17 cellular contexts compared by ENCODE assay signal in genomic region chr2:95272299-95272751, GRCh38. TPM values are rescaled to one million over a fixed set of nuclear protein-coding genes. Genes with fewer than 3 reads are reported as not detected.
DNase-seq lines count a peak whose midpoint lies in the region; ATAC-seq, FAIRE-seq and TF ChIP-seq lines count a peak whose summit lies in the region.
"Had no signal": no experiment of that assay in that cellular context is flagged by ENCODE, and none has a peak within 500 bp of the region (broad histone marks: within the 10 kb centered on the region; RNA-seq: fewer than 3 reads in every experiment).

No MANE protein-coding gene starts in this region.

- no peaks in the 10 kb centered on the region for H3K36me3 ChIP-seq in RWPE2 (ENCODE audit: low read depth)
- H3K36me3 ChIP-seq in left lung = no peaks in the 10 kb centered on the region

- no peaks in the 10 kb centered on the region for H3K4me1 Mint-ChIP-seq in activated T-cell treated with anti-CD3 and anti-CD28 coated beads, Interleukin-2, amount 50 U/mL, for 24 hours (ENCODE audit: low read depth)

- no peak overlapping the region for H3K27ac Mint-ChIP-seq in activated T-cell treated with anti-CD3 and anti-CD28 coated beads, Interleukin-2, amount 50 U/mL, for 24 hours
- H3K27ac Mint-ChIP-seq: CD8-positive, alpha-beta T cell had no signal

- H3K4me3 Mint-ChIP-seq in activated T-cell treated with anti-CD3 and anti-CD28 coated beads, Interleukin-2, amount 50 U/mL, for 24 hours = no peak overlapping the region
- H3K4me3 Mint-ChIP-seq: CD8-positive, alpha-beta T cell had no signal

- H3K27me3 ChIP-seq in RWPE2 (ENCODE audit: insufficient read depth, poor library complexity, severe bottlenecking) (no peaks in the 10 kb centered on the region), left lung (no peaks in the 10 kb centered on the region)

- H3K9me3 ChIP-seq in RWPE2 (ENCODE audit: severe bottlenecking) (no peaks in the 10 kb centered on the region), left lung (no peaks in the 10 kb centered on the region)

- H3K36me3 Mint-ChIP-seq in activated T-cell treated with anti-CD3 and anti-CD28 coated beads, Interleukin-2, amount 50 U/mL, for 24 hours (ENCODE audit: low read depth) = no peaks in the 10 kb centered on the region
- H3K36me3 Mint-ChIP-seq: CD8-positive, alpha-beta T cell had no signal

- no peaks in the 10 kb centered on the region for H3K9me3 Mint-ChIP-seq in activated T-cell treated with anti-CD3 and anti-CD28 coated beads, Interleukin-2, amount 50 U/mL, for 24 hours
- H3K9me3 Mint-ChIP-seq: CD8-positive, alpha-beta T cell had no signal

- ATAC-seq in RWPE2 (ENCODE audit: low read depth) (no peak), left lung (no peak)
- ATAC-seq: CD8-positive, alpha-beta T cell had no signal

- H3K27ac ChIP-seq in RWPE2 (ENCODE audit: poor library complexity, severe bottlenecking) (no peak overlapping the region), left lung (no peak overlapping the region)
- H3K27ac ChIP-seq: HL-60 had no signal

- no peak for FAIRE-seq in urothelium cell line (lab: Jason Lieb, UNC)
- FAIRE-seq: HTR-8/SVneo had no signal

- TF ChIP-seq CTCF in RWPE2 (IDR thresholded peaks at IDR 0.05; ENCODE audit: poor library complexity, severe bottlenecking) (no peak), left lung (IDR thresholded peaks at IDR 0.05) (no peak)

- DNase-seq in activated T-cell treated with anti-CD3 and anti-CD28 coated beads, Interleukin-2, amount 50 U/mL, for 24 hours = peak; percentile 14
- DNase-seq in activated T-cell treated with anti-CD3 and anti-CD28 coated beads, Interleukin-2, amount 50 U/mL, for 48 hours = no peak
- DNase-seq in RWPE2 (ENCODE audit: low spot score) = peak; percentile 19
- DNase-seq in left lung = peak; percentile 4 to 36
- DNase-seq in posterior vena cava (ENCODE audit: low spot score) = peak; percentile 35
- no peak for DNase-seq in urothelium cell line (ENCODE audit: low spot score)
- DNase-seq in activated naive CD4-positive, alpha-beta T cell treated with Interleukin-2 at 50 U/mL for 16 hours = no peak
- DNase-seq in NCI-H446 treated with DMSO at 0.1 percent for 48 hours (lab: John Stamatoyannopoulos, UW) = no peak
- DNase-seq: H7; NCI-H1105 treated with DMSO at 0.1 percent for 48 hours; NCI-H187; NCI-H446; NK-92 treated with Interleukin-12 subunit alpha and Interleukin-12 subunit beta, amount 100 ng/mL, for 24 hours had no signal

- intact Hi-C loops in left lung (cut with DNase I) = no loop called here
- intact Hi-C loops in posterior vena cava (cut with DNase I) = no loop called here

- no peaks in the 10 kb centered on the region for H3K27me3 Mint-ChIP-seq in activated T-cell treated with anti-CD3 and anti-CD28 coated beads, Interleukin-2, amount 50 U/mL, for 24 hours

- H3K4me3 ChIP-seq in RWPE2 (ENCODE audit: severe bottlenecking) (no peak overlapping the region), left lung (no peak overlapping the region)

- peaks cover 28% of the 10 kb centered on the region for H3K4me1 ChIP-seq in RWPE2 (ENCODE audit: insufficient read depth, poor library complexity, severe bottlenecking)
- no peaks in the 10 kb centered on the region for H3K4me1 ChIP-seq in left lung

RNA-seq across cellular contexts. Expression of gene PROM2, which starts 1.9 kb away (rescaled TPM):
- total RNA-seq in left lung (10 to 100 TPM in 1 of 2 donors, 1 to 10 TPM in 1; 5.6 to 16.4 TPM), posterior vena cava (1 to 10 TPM in 1 of 2 donors, under 1 TPM in 1; 0.28 to 2.2 TPM)

RNA-seq across cellular contexts. Expression of gene KCNIP3, which starts 24.8 kb away (rescaled TPM):
- 1 to 10 TPM; 3.2 to 4.5 TPM for total RNA-seq in left lung
- total RNA-seq in posterior vena cava = 10 to 100 TPM; 10.5 to 17.9 TPM
- total RNA-seq: CD8-positive, alpha-beta T cell; OCI-LY7 had no signal

Comparison
In these comparisons a context has a peak if more than half of its experiments do, and no peak if none do; other contexts are left out.
1. DNase-seq: peak in activated T-cell treated with anti-CD3 and anti-CD28 coated beads, Interleukin-2, amount 50 U/mL, for 24 hours (single experiment), RWPE2 (single experiment), left lung (2 of 2) and posterior vena cava (single experiment); none in activated T-cell treated with anti-CD3 and anti-CD28 coated beads, Interleukin-2, amount 50 U/mL, for 48 hours (0 of 2), urothelium cell line (single experiment), activated naive CD4-positive, alpha-beta T cell treated with Interleukin-2 at 50 U/mL for 16 hours (single experiment) and NCI-H446 treated with DMSO at 0.1 percent for 48 hours (single experiment).